In the genomic region with DNA sequence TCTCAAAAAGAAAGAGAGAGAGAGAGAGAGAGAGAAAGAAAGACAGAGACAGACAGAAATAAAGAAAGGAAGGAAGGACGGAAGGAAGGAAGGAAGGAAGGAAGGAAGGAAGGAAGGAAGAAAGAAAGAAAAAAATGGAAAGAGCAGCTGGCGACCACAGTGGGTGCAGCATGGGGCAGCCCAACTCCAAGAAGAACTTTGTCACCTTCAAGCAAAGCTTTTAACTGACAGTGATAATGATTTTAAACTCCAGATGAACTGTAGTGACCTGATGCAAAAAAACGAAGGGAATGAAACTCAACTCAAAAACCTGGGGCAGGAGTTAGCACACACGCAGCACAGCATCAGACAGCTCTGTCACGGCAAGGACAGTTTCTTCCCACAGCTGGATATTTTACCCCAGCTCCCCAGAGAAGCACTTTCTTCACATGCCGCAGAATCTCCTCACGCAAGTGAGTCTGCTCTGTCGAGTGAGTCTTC, we compare ENCODE assay signal across 17 cellular contexts. TPM values are rescaled to one million over a fixed set of nuclear protein-coding genes. Genes with fewer than 3 reads are reported as not detected.
DNase-seq lines count a peak whose midpoint lies in the region; ATAC-seq, FAIRE-seq and TF ChIP-seq lines count a peak whose summit lies in the region.
"Had no signal": no experiment of that assay in that cellular context is flagged by ENCODE, and none has a peak within 500 bp of the region (broad histone marks: within the 10 kb centered on the region; RNA-seq: fewer than 3 reads in every experiment).

No MANE protein-coding gene starts in this region.

- H3K27me3 ChIP-seq in neuronal stem cell (ENCODE audit: control insufficient read depth in 3 of 3, insufficient read depth in 3 of 3, low read depth in 1 of 3, low read length in 3 of 3), result no peaks in the 10 kb centered on the region
- H3K27me3 ChIP-seq: vagina had no signal

- DNase-seq in activated CD8-positive, alpha-beta memory T cell treated with anti-CD3 and anti-CD28 coated beads, Interleukin-2, amount 10 ng/mL, durations not matched to agents 7 days and 5 days, result no peak
- DNase-seq in activated CD8-positive, alpha-beta memory T cell treated with anti-CD3 and anti-CD28 coated beads, Interleukin-2, amount 50 U/mL, for 48 hours, result no peak
- no peak for DNase-seq in GM19239 (ENCODE audit: insufficient read length, low spot score)
- DNase-seq in activated B cell treated with CpG ODN at 0.5 μM for 24 hours, result no peak
- no peak for DNase-seq in neuronal stem cell (ENCODE audit: low spot score)
- no peak for DNase-seq in SHP77 treated with DMSO at 0.1 percent for 48 hours (lab: John Stamatoyannopoulos, UW)
- no peak for DNase-seq in SIG-M5 (lab: John Stamatoyannopoulos, UW)
- DNase-seq: activated CD4-positive, alpha-beta T cell treated with anti-CD3 and anti-CD28 coated beads for 4 hours; activated gamma-delta T cell; foreskin melanocyte; NCI-H1694; NCI-H524 treated with DMSO at 0.1 percent for 48 hours had no signal

- POLR2A ChIA-PET in activated B cell treated with CpG ODN at 0.5 μM for 24 hours (lab: Charles Lee), result interaction anchor here (0.8 to 9.1 kb wide), 7 partner anchors 11 to 47 kb away, joined by 3 to 80 read pairs (median 7); no protein-coding TSS in a partner anchor

- peaks cover 44% of the 10 kb centered on the region for H3K4me1 Mint-ChIP-seq in activated CD8-positive, alpha-beta memory T cell treated with anti-CD3 and anti-CD28 coated beads, Interleukin-2, amount 10 ng/mL, durations not matched to agents 7 days and 5 days
- peaks cover 66% of the 10 kb centered on the region for H3K4me1 Mint-ChIP-seq in activated B cell treated with CpG ODN at 0.5 μM for 24 hours

- H3K9me3 ChIP-seq in neuronal stem cell (replicated peaks in 1 of 2; ENCODE audit: control insufficient read depth in 2 of 2, insufficient read depth in 1 of 2, low read depth in 1 of 2, low read length in 2 of 2), result no peaks in the 10 kb centered on the region
- H3K9me3 ChIP-seq: A549, vagina had no signal

- H3K4me1 ChIP-seq in neuronal stem cell (ENCODE audit: control insufficient read depth in 2 of 2, insufficient read depth in 1 of 2, low read depth in 1 of 2, low read length in 2 of 2), result no peaks in the 10 kb centered on the region

- peak overlapping the region; percentile 50 for H3K4me3 Mint-ChIP-seq in activated CD8-positive, alpha-beta memory T cell treated with anti-CD3 and anti-CD28 coated beads, Interleukin-2, amount 10 ng/mL, durations not matched to agents 7 days and 5 days
- H3K4me3 Mint-ChIP-seq in activated B cell treated with CpG ODN at 0.5 μM for 24 hours, result peak overlapping the region; percentile 60

- CTCF ChIA-PET in activated CD8-positive, alpha-beta memory T cell treated with anti-CD3 and anti-CD28 coated beads, Interleukin-2, amount 10 ng/mL, durations not matched to agents 7 days and 5 days (lab: Charles Lee), result interaction anchor here (0.8 to 2.3 kb wide), 4 partner anchors 11 to 28 kb away, joined by 3 to 9 read pairs (median 4); no protein-coding TSS in a partner anchor
- CTCF ChIA-PET in activated B cell treated with CpG ODN at 0.5 μM for 24 hours (lab: Charles Lee), result interaction anchor here (1.1 to 1.8 kb wide), 3 partner anchors 10 to 29 kb away, joined by 3 to 4 read pairs (median 4); no protein-coding TSS in a partner anchor

- no peak overlapping the region for H3K18ac ChIP-seq in neuronal stem cell (ENCODE audit: low read length)

- intact Hi-C loops in activated B cell treated with CpG ODN at 0.5 μM for 24 hours (cut with micrococcal nuclease), result no loop called here

- no peak overlapping the region for H3K4me2 ChIP-seq in neuronal stem cell (ENCODE audit: insufficient read depth, low read length, poor library complexity, severe bottlenecking)
- H3K4me2 ChIP-seq: A549 had no signal

- no peak overlapping the region for H3K4me3 ChIP-seq in neuronal stem cell (ENCODE audit: low read length in 2 of 2)
- H3K4me3 ChIP-seq: A549, lung, vagina had no signal

- no peak for ATAC-seq in activated CD8-positive, alpha-beta memory T cell treated with anti-CD3 and anti-CD28 coated beads, Interleukin-2, amount 10 ng/mL, durations not matched to agents 7 days and 5 days
- ATAC-seq in activated B cell treated with CpG ODN at 0.5 μM for 24 hours (ENCODE audit: low read depth), result no peak
- no peak for ATAC-seq in GM18502 (IDR thresholded peaks at IDR 0.05; ENCODE audit: poor library complexity, unreplicated experiment)
- ATAC-seq: A549 had no signal

- H2BK120ac ChIP-seq in neuronal stem cell (ENCODE audit: low read depth, low read length), result no peak overlapping the region

- H2BK15ac ChIP-seq in neuronal stem cell (ENCODE audit: low read length), result no peak overlapping the region

- no peaks in the 10 kb centered on the region for H3K27me3 Mint-ChIP-seq in activated CD8-positive, alpha-beta memory T cell treated with anti-CD3 and anti-CD28 coated beads, Interleukin-2, amount 10 ng/mL, durations not matched to agents 7 days and 5 days
- H3K27me3 Mint-ChIP-seq in activated B cell treated with CpG ODN at 0.5 μM for 24 hours, result no peaks in the 10 kb centered on the region

- peak overlapping the region; percentile 81 for H3K27ac Mint-ChIP-seq in activated CD8-positive, alpha-beta memory T cell treated with anti-CD3 and anti-CD28 coated beads, Interleukin-2, amount 10 ng/mL, durations not matched to agents 7 days and 5 days
- peak overlapping the region; percentile 75 for H3K27ac Mint-ChIP-seq in activated B cell treated with CpG ODN at 0.5 μM for 24 hours

- no peak overlapping the region for H3K27ac ChIP-seq in neuronal stem cell (replicated peaks; ENCODE audit: low read length)
- H3K27ac ChIP-seq: A549, vagina had no signal

- H3K79me1 ChIP-seq in neuronal stem cell (ENCODE audit: low read depth, low read length), result peaks cover 1% of the 10 kb centered on the region

- no peak overlapping the region for H2AK5ac ChIP-seq in neuronal stem cell (ENCODE audit: low read depth, low read length)

- H3K9me3 Mint-ChIP-seq in activated CD8-positive, alpha-beta memory T cell treated with anti-CD3 and anti-CD28 coated beads, Interleukin-2, amount 10 ng/mL, durations not matched to agents 7 days and 5 days (ENCODE audit: low read depth), result no peaks in the 10 kb centered on the region
- no peaks in the 10 kb centered on the region for H3K9me3 Mint-ChIP-seq in activated B cell treated with CpG ODN at 0.5 μM for 24 hours

- no peak overlapping the region for H4K8ac ChIP-seq in neuronal stem cell (ENCODE audit: low read depth, low read length)

- H3K9ac ChIP-seq in neuronal stem cell (ENCODE audit: low read depth, low read length, poor library complexity), result no peak overlapping the region

- H3K36me3 Mint-ChIP-seq in activated CD8-positive, alpha-beta memory T cell treated with anti-CD3 and anti-CD28 coated beads, Interleukin-2, amount 10 ng/mL, durations not matched to agents 7 days and 5 days, result peaks cover 2% of the 10 kb centered on the region
- no peaks in the 10 kb centered on the region for H3K36me3 Mint-ChIP-seq in activated B cell treated with CpG ODN at 0.5 μM for 24 hours (ENCODE audit: low read depth)

- peak overlapping the region; percentile 22 for H2AFZ ChIP-seq in neuronal stem cell (ENCODE audit: low read length)

- no peak overlapping the region for H3K23ac ChIP-seq in neuronal stem cell (ENCODE audit: low read depth, low read length, poor library complexity)

- H2BK5ac ChIP-seq in neuronal stem cell (ENCODE audit: low read length), result no peak overlapping the region

- TF ChIP-seq CTCF in activated B cell treated with CpG ODN at 0.5 μM for 24 hours (IDR thresholded peaks at IDR 0.05), result no peak

- no peaks in the 10 kb centered on the region for H3K36me3 ChIP-seq in neuronal stem cell (replicated peaks in 1 of 2; ENCODE audit: control insufficient read depth in 2 of 2, insufficient read depth in 2 of 2, low read length in 2 of 2)
- H3K36me3 ChIP-seq: vagina had no signal

- peak; percentile 23 for FAIRE-seq in GM19239 (lab: Jason Lieb, UNC)
- FAIRE-seq: A549, bronchial epithelial cell had no signal

- H2BK12ac ChIP-seq in neuronal stem cell (ENCODE audit: low read length), result no peak overlapping the region

- no peak overlapping the region for H3K4ac ChIP-seq in neuronal stem cell (ENCODE audit: low read length)

- H3K14ac ChIP-seq in neuronal stem cell (ENCODE audit: low read length), result no peak overlapping the region

- no CpG with 5 or more reads among the region's 8 CpGs for WGBS in neuronal stem cell (ENCODE audit: extremely low coverage in 2 of 2, insufficient read length in 2 of 2, insufficient replicate concordance in 1 of 2), 2 donors

- H4K91ac ChIP-seq in neuronal stem cell (ENCODE audit: low read depth, low read length, poor library complexity), result no peak overlapping the region

RNA-seq across cellular contexts. Expression of a gene that starts 5.0 kb away (rescaled TPM):
- 10 to 100 TPM; 69.4 to 80.8 TPM for total RNA-seq in activated CD8-positive, alpha-beta memory T cell treated with anti-CD3 and anti-CD28 coated beads, Interleukin-2, amount 10 ng/mL, durations not matched to agents 7 days and 5 days
- total RNA-seq in activated B cell treated with CpG ODN at 0.5 μM for 24 hours, result 287 and 310 TPM in 2 replicates
- polyA plus RNA-seq in neuronal stem cell (2013, experiment 1 of 2), result 63.9 TPM
- 64.4 TPM for polyA plus RNA-seq in neuronal stem cell (2013, experiment 2 of 2)
